ENCODE assay signal across 15 cellular contexts in genomic region chr1:107804134-107804533, GRCh38.
DNase-seq lines count a peak whose midpoint lies in the region; ATAC-seq and TF ChIP-seq lines count a peak whose summit lies in the region.
"Had no signal": no experiment of that assay in that cellular context is flagged by ENCODE, and none has a peak within 500 bp of the region (broad histone marks: within the 10 kb centered on the region; RNA-seq: fewer than 3 reads in every experiment).

No MANE protein-coding gene starts in this region.

- DNase-seq in CD8-positive, alpha-beta T cell = no peak
- peak; percentile 83 for DNase-seq in KBM-7
- DNase-seq in SK-N-MC (ENCODE audit: low read depth, low spot score) = peak; percentile 55
- no peak for DNase-seq in effector memory CD8-positive, alpha-beta T cell
- DNase-seq in RKO (ENCODE audit: low spot score) = no peak
- no peak for DNase-seq in midbrain (lab: John Stamatoyannopoulos, UW)
- DNase-seq: erythroblast, heart right ventricle, left cardiac atrium, NCI-H1930, NCI-H774 had no signal

- peak; percentile 72 for ATAC-seq in CD8-positive, alpha-beta T cell
- ATAC-seq in effector memory CD8-positive, alpha-beta T cell (replicated peaks) = peak; percentile 77
- ATAC-seq in GM21619 (IDR thresholded peaks at IDR 0.05; ENCODE audit: unreplicated experiment) = no peak
- ATAC-seq in HG03097 (IDR thresholded peaks at IDR 0.05; ENCODE audit: low FRiP score, unreplicated experiment) = no peak
- ATAC-seq: heart right ventricle, HepG2, left cardiac atrium had no signal

- in situ Hi-C loops in KBM-7 (cut with MboI; ENCODE audit: low pct_unique_long_range_greater_than_20kb, low sequenced_read_pairs) = no loop called here

- H3K4me3 Mint-ChIP-seq in CD8-positive, alpha-beta T cell = peak overlapping the region; percentile 6
- peak overlapping the region; percentile 5 to 62 for H3K4me3 Mint-ChIP-seq in effector memory CD8-positive, alpha-beta T cell

- peaks cover 3% of the 10 kb centered on the region for H3K9me3 Mint-ChIP-seq in CD8-positive, alpha-beta T cell
- no peaks in the 10 kb centered on the region for H3K9me3 Mint-ChIP-seq in effector memory CD8-positive, alpha-beta T cell

- peaks cover 41% of the 10 kb centered on the region for H3K4me1 Mint-ChIP-seq in CD8-positive, alpha-beta T cell (ENCODE audit: low read depth)
- H3K4me1 Mint-ChIP-seq in effector memory CD8-positive, alpha-beta T cell (ENCODE audit: low read depth in 2 of 2) = peaks cover 34 to 58% of the 10 kb centered on the region in 2 donors

- H3K27ac ChIP-seq in CD8-positive, alpha-beta T cell (ENCODE audit: low read depth, low read length) = no peak overlapping the region
- H3K27ac ChIP-seq in SK-N-MC = no peak overlapping the region
- H3K27ac ChIP-seq: heart right ventricle, suprapubic skin had no signal

- H3K9me3 ChIP-seq in CD8-positive, alpha-beta T cell (ENCODE audit: low read length) = no peaks in the 10 kb centered on the region
- 0 out of 2 replicates have a peak, but pooled peaks cover 5% of the 10 kb centered on the region for H3K9me3 ChIP-seq in SK-N-MC (ENCODE audit: low read depth, low read length)
- H3K9me3 ChIP-seq: suprapubic skin had no signal

- POLR2A ChIA-PET in CD8-positive, alpha-beta T cell (lab: Charles Lee) = no interaction called here

- no peaks in the 10 kb centered on the region for H3K36me3 ChIP-seq in CD8-positive, alpha-beta T cell (ENCODE audit: insufficient read depth, low read length)
- H3K36me3 ChIP-seq in SK-N-MC (ENCODE audit: insufficient read depth, low read length) = no peaks in the 10 kb centered on the region
- H3K36me3 ChIP-seq: heart right ventricle, suprapubic skin had no signal

- peaks cover 34% of the 10 kb centered on the region for H3K4me1 ChIP-seq in CD8-positive, alpha-beta T cell (ENCODE audit: insufficient read depth, low read length)
- H3K4me1 ChIP-seq: suprapubic skin had no signal

- H3K27me3 Mint-ChIP-seq in CD8-positive, alpha-beta T cell (ENCODE audit: low read depth) = no peaks in the 10 kb centered on the region
- H3K27me3 Mint-ChIP-seq in effector memory CD8-positive, alpha-beta T cell = no peaks in the 10 kb centered on the region

- CTCF ChIA-PET in CD8-positive, alpha-beta T cell (lab: Charles Lee) = no interaction called here

- H3K36me3 Mint-ChIP-seq in CD8-positive, alpha-beta T cell = no peaks in the 10 kb centered on the region
- no peaks in the 10 kb centered on the region for H3K36me3 Mint-ChIP-seq in effector memory CD8-positive, alpha-beta T cell (ENCODE audit: insufficient read depth)

- intact Hi-C loops in CD8-positive, alpha-beta T cell (cut with DNase I, micrococcal nuclease) = loop anchor here (2.0 to 5.0 kb wide), 2 partner anchors 17 to 43 kb away; no protein-coding TSS in a partner anchor

- H3K27me3 ChIP-seq in CD8-positive, alpha-beta T cell (ENCODE audit: insufficient read depth, low read length) = no peaks in the 10 kb centered on the region
- H3K27me3 ChIP-seq: heart right ventricle, suprapubic skin had no signal

- peak overlapping the region; percentile 5 for H3K9ac ChIP-seq in SK-N-MC (ENCODE audit: insufficient read length)

- no peak overlapping the region for H3K4me3 ChIP-seq in CD8-positive, alpha-beta T cell (ENCODE audit: low read depth, low read length)
- H3K4me3 ChIP-seq in SK-N-MC = peak overlapping the region; percentile 33; the same call in 1 of the 2 replicates
- H3K4me3 ChIP-seq: heart right ventricle, suprapubic skin had no signal

- H3K27ac Mint-ChIP-seq in CD8-positive, alpha-beta T cell = peak overlapping the region; percentile 42
- peak overlapping the region; percentile 0 to 88 for H3K27ac Mint-ChIP-seq in effector memory CD8-positive, alpha-beta T cell

- TF ChIP-seq CTCF in CD8-positive, alpha-beta T cell (IDR thresholded peaks at IDR 0.05) = no peak

Comparison
In these comparisons a context has a peak if more than half of its experiments do, and no peak if none do; other contexts are left out.
1. ATAC-seq: peak in CD8-positive, alpha-beta T cell (single experiment) and effector memory CD8-positive, alpha-beta T cell (single experiment); none in GM21619 (single experiment) and HG03097 (single experiment).
2. DNase-seq: peak in KBM-7 (single experiment) and SK-N-MC (single experiment); none in CD8-positive, alpha-beta T cell (0 of 7), effector memory CD8-positive, alpha-beta T cell (0 of 3), RKO (single experiment) and midbrain (single experiment).